1 cellular context compared by ENCODE assay signal in the genomic region with DNA sequence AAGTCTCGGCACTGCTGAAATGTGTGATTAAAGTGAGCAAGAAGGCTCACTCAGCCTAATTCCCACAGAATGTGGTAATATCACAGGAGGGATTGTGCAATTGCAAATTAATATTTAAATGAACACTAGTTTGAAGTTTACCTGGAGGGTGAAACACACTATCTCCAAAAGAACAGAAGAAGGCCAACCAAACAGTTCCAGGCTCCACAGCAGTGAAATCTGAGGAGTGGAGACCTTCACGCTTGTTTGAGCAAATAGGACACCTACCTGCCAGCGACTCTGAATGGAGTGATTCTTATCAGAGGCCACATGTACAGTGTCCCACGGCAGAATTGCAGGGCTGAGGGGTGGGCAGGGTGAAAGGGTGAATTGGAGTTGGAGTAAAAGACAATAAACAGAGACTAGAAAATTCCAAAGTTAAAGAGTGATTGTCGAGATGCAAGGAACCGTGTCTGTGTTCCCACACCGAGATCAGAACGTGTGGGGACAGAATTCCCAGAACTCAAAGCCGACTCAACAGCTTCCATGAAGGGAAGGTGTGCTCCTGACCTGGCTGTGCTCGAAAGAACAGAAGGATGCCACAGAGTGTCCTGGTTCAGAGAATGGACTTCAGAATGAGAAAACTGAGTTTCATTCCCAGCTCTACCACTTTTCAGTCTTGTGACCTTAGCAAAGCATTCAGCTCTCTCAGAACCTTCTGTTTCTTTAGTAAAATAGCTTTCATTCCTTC.
TF ChIP-seq lines count a peak whose summit lies in the region.

No MANE protein-coding gene starts in this region.

TF ChIP-seq in HepG2, 621 proteins besides CTCF, POLR2A, EP300 and RAD21 (continued from another document):
- TF ChIP-seq, protein P1, sequence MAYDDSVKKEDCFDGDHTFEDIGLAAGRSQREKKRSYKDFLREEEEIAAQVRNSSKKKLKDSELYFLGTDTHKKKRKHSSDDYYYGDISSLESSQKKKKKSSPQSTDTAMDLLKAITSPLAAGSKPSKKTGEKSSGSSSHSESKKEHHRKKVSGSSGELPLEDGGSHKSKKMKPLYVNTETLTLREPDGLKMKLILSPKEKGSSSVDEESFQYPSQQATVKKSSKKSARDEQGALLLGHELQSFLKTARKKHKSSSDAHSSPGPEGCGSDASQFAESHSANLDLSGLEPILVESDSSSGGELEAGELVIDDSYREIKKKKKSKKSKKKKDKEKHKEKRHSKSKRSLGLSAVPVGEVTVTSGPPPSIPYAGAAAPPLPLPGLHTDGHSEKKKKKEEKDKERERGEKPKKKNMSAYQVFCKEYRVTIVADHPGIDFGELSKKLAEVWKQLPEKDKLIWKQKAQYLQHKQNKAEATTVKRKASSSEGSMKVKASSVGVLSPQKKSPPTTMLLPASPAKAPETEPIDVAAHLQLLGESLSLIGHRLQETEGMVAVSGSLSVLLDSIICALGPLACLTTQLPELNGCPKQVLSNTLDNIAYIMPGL (CRISPR knock-in tag; IDR thresholded peaks at IDR 0.05; ENCODE audit: borderline replicate concordance in 1 of 2, low read depth in 1 of 2), result no peak
